Comparison of ENCODE assay signal across 8 cellular contexts in genomic region chr1:36083635-36084501, GRCh38. TPM values are rescaled to one million over a fixed set of nuclear protein-coding genes. Genes with fewer than 3 reads are reported as not detected.
DNase-seq lines count a peak whose midpoint lies in the region; ATAC-seq and TF ChIP-seq lines count a peak whose summit lies in the region.

A gene with protein sequence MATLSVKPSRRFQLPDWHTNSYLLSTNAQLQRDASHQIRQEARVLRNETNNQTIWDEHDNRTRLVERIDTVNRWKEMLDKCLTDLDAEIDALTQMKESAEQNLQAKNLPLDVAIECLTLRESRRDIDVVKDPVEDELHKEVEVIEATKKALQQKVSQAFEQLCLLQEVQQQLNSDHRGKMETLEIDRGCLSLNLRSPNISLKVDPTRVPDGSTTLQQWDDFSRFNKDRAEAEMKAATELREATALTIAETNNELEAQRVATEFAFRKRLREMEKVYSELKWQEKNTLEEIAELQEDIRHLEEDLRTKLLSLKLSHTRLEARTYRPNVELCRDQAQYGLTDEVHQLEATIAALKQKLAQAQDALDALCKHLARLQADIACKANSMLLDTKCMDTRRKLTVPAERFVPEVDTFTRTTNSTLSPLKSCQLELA (plus strand): TSS chr1:36084094. CDS start chr1:36084922, 828 bp downstream.

- no peak for ATAC-seq in GM19035 (IDR thresholded peaks at IDR 0.05; ENCODE audit: unreplicated experiment)
- no peak for ATAC-seq in HG03520 (IDR thresholded peaks at IDR 0.05; ENCODE audit: unreplicated experiment)

- TF ChIP-seq CTCF in GM10266 (IDR thresholded peaks at IDR 0.05; ENCODE audit: control insufficient read depth, insufficient read depth, low read depth, missing control alignments) = no peak

- DNase-seq in GM10266 (ENCODE audit: extremely low spot score) (peak; percentile 69), NCI-H510A (lab: John Stamatoyannopoulos, UW) (peak; percentile 87), ecto neural progenitor cell (ENCODE audit: low spot score) (peak; percentile 94), mesenteric fat pad (ENCODE audit: low spot score) (peak; percentile 89), RKO (ENCODE audit: low spot score) (no peak), cortex of kidney (lab: John Stamatoyannopoulos, UW) (no peak)

RNA-seq across cellular contexts. Expression of the gene that starts here (rescaled TPM):
- total RNA-seq in mesenteric fat pad = 0.35 TPM

Comparison
In these comparisons a context has a peak if more than half of its experiments do, and no peak if none do; other contexts are left out.
1. Peak in DNase-seq in mesenteric fat pad; RNA of the gene not detected or under 1 TPM.
2. DNase-seq: peak in GM10266 (single experiment), NCI-H510A (single experiment) and ecto neural progenitor cell (single experiment); none in RKO (single experiment) and cortex of kidney (single experiment).